In genomic region chr15:60917469-60918130, GRCh38 we compare ENCODE assay signal across 9 cellular contexts.
DNase-seq lines count a peak whose midpoint lies in the region; ATAC-seq, FAIRE-seq and TF ChIP-seq lines count a peak whose summit lies in the region.
"Had no signal": no experiment of that assay in that cellular context is flagged by ENCODE, and none has a peak within 500 bp of the region (broad histone marks: within the 10 kb centered on the region; RNA-seq: fewer than 3 reads in every experiment).

No MANE protein-coding gene starts in this region.

- no peaks in the 10 kb centered on the region for H4K20me1 ChIP-seq in IMR-90 (ENCODE audit: insufficient read depth, low read length)
- H4K20me1 ChIP-seq in H1 (replicated peaks in 1 of 2; ENCODE audit: control insufficient read depth in 1 of 2, insufficient read depth in 2 of 2, low read length in 2 of 2) = no peaks in the 10 kb centered on the region

- no peak overlapping the region for H4K91ac ChIP-seq in IMR-90 (ENCODE audit: insufficient read depth, low read depth, low read length)
- H4K91ac ChIP-seq in H1 (replicated peaks; ENCODE audit: insufficient read length, low read length) = no peak overlapping the region

- peak; percentile 18 for DNase-seq in IMR-90
- no peak for DNase-seq in H1 (ENCODE audit: low read depth in 1 of 2, low spot score in 2 of 2)
- DNase-seq in lung (ENCODE audit: low spot score) = peak; percentile 33
- DNase-seq in GM19239 (ENCODE audit: insufficient read length, low spot score) = no peak
- DNase-seq in NCI-H187 (lab: John Stamatoyannopoulos, UW) = no peak
- DNase-seq in activated naive CD8-positive, alpha-beta T cell treated with anti-CD3 and anti-CD28 coated beads, Interleukin-2, amount 50 U/mL, for 24 hours = no peak

- H3K4ac ChIP-seq in IMR-90 (ENCODE audit: low read depth, low read length) = no peak overlapping the region
- H3K4ac ChIP-seq in H1 (replicated peaks; ENCODE audit: insufficient read length, low read depth, low read length) = no peak overlapping the region

- H2AFZ ChIP-seq in IMR-90 (replicated peaks; ENCODE audit: low read length, poor library complexity) (peak overlapping the region; percentile 52), H1 (ENCODE audit: low read length) (no peak overlapping the region)

- H3K4me1 ChIP-seq in IMR-90 (ENCODE audit: control insufficient read depth, insufficient read depth, low read length) = peaks cover 3% of the 10 kb centered on the region; the same call in 1 of the 2 replicates
- peaks cover 0 to 13% (median 7%) of the 10 kb centered on the region in 4 experiments; a peak in 3 of 7 replicates for H3K4me1 ChIP-seq in H1 (replicated peaks in 1 of 4; ENCODE audit: control insufficient read depth in 3 of 4, insufficient read depth in 4 of 4, low read length in 3 of 4)
- H3K4me1 ChIP-seq in lung (ENCODE audit: control insufficient read depth in 2 of 2, insufficient read depth in 2 of 2, low read length in 2 of 2) = peaks cover under 1 to 4% of the 10 kb centered on the region in 2 donors
- peaks cover 32% of the 10 kb centered on the region for H3K4me1 ChIP-seq in stomach smooth muscle (ENCODE audit: control insufficient read depth, insufficient read depth, low read length)

- no peak overlapping the region for H3K4me2 ChIP-seq in IMR-90 (ENCODE audit: low read depth, low read length)
- no peak overlapping the region for H3K4me2 ChIP-seq in H1 (ENCODE audit: insufficient read depth in 1 of 2, low read depth in 2 of 2, low read length in 2 of 2)

- TF ChIP-seq POLR2A in IMR-90 (IDR thresholded peaks at IDR 0.05; ENCODE audit: low read depth, low read length) (no peak), H1 (IDR thresholded peaks at IDR 0.05; ENCODE audit: control extremely low read depth in 1 of 2, low read depth in 2 of 2, low read length in 2 of 2) (no peak)

- H3K4me1 Mint-ChIP-seq in activated naive CD8-positive, alpha-beta T cell treated with anti-CD3 and anti-CD28 coated beads, Interleukin-2, amount 50 U/mL, for 24 hours = peaks cover 22% of the 10 kb centered on the region

- H3K79me2 ChIP-seq in H1 (ENCODE audit: control insufficient read depth in 1 of 2, insufficient read depth in 2 of 2, low read length in 2 of 2) = no peaks in the 10 kb centered on the region

- no peak overlapping the region for H3K4me3 Mint-ChIP-seq in activated naive CD8-positive, alpha-beta T cell treated with anti-CD3 and anti-CD28 coated beads, Interleukin-2, amount 50 U/mL, for 24 hours

- intact Hi-C loops in IMR-90 (cut with micrococcal nuclease) = loop anchor here (1.0 to 2.0 kb wide), 5 partner anchors 134 to 917 kb away; no protein-coding TSS in a partner anchor

- POLR2A ChIA-PET in IMR-90 (lab: Charles Lee; ENCODE audit: unreplicated experiment) (no interaction called here), H1 (lab: Charles Lee; ENCODE audit: partially characterized antibody) (interaction anchor here (0.9 to 1.5 kb wide), 2 partner anchors 18 to 325 kb away, joined by 3 to 6 read pairs; no protein-coding TSS in a partner anchor)

- 60% methylated on average over 1 of the region's 16 CpGs; no CpG with 5 or more reads in 1 of the 2 experiments for WGBS in IMR-90 (ENCODE audit: extremely low coverage in 2 of 2, insufficient read length in 1 of 2), 2 experiments
- 89% methylated on average over 16 of the region's 16 CpGs; no CpG with 5 or more reads in 1 of the 2 experiments for WGBS in H1 (ENCODE audit: extremely low coverage in 1 of 2, insufficient coverage in 1 of 2, insufficient read length in 1 of 2, insufficient replicate concordance in 2 of 2, low coverage in 1 of 2, low lambda C conversion rate in 2 of 2, missing lambda C conversion rate in 1 of 2), 2 experiments
- 45 to 69% methylated on average over 16 of the region's 16 CpGs for WGBS in lung, 2 donors

- no peak overlapping the region for H2BK12ac ChIP-seq in H1 (ENCODE audit: low read depth, low read length)

- H3K9me3 ChIP-seq in IMR-90 (ENCODE audit: control insufficient read depth, insufficient read depth, low read length) (0 out of 2 replicates have a peak, but pooled peaks cover 2% of the 10 kb centered on the region), H1 (ENCODE audit: insufficient read depth in 2 of 2, low read depth in 1 of 2, low read length in 1 of 2) (no peaks in the 10 kb centered on the region), lung (ENCODE audit: control insufficient read depth in 2 of 2, insufficient read depth in 1 of 2, low read length in 1 of 2) (no peaks in the 10 kb centered on the region), stomach smooth muscle (ENCODE audit: control insufficient read depth in 2 of 2, low read length in 2 of 2) (no peaks in the 10 kb centered on the region)

- BruUV-seq in IMR-90 (replicated peaks; lab: Mats Ljungman, UMichigan) = no TSS peak

- H3K79me1 ChIP-seq in IMR-90 (ENCODE audit: low read depth in 1 of 2, low read length in 2 of 2) = no peaks in the 10 kb centered on the region
- no peaks in the 10 kb centered on the region for H3K79me1 ChIP-seq in H1 (ENCODE audit: low read depth, low read length)

- in situ Hi-C loops in IMR-90 (cut with MboI; ENCODE audit: low sequenced_read_pairs) = loop anchor here (10.0 kb wide), 2 partner anchors 137 to 333 kb away; no protein-coding TSS in a partner anchor

- H3K4me3 ChIP-seq in IMR-90 (ENCODE audit: insufficient read depth, low read depth, low read length) = no peak overlapping the region
- no peak overlapping the region for H3K4me3 ChIP-seq in H1 (ENCODE audit: extremely low read depth in 1 of 4, insufficient read depth in 2 of 4, low read depth in 3 of 4, low read length in 4 of 4)
- H3K4me3 ChIP-seq in lung = no peak overlapping the region
- H3K4me3 ChIP-seq in stomach smooth muscle (ENCODE audit: low read length in 2 of 2) = peak overlapping the region; percentile 14 to 63

- no peak overlapping the region for H3K18ac ChIP-seq in IMR-90 (ENCODE audit: low read depth, low read length)
- H3K18ac ChIP-seq in H1 (ENCODE audit: extremely low read depth, low read length) = no peak overlapping the region

- peak; percentile 48 for FAIRE-seq in H1 (lab: Jason Lieb, UNC)
- no peak for FAIRE-seq in GM19239 (lab: Jason Lieb, UNC)

- no peak overlapping the region for H3K14ac ChIP-seq in IMR-90 (replicated peaks; ENCODE audit: low read depth, low read length)
- H3K14ac ChIP-seq in H1 (ENCODE audit: insufficient read length) = no peak overlapping the region

- ATAC-seq in IMR-90 (ENCODE audit: low read depth) = peak; percentile 43
- no peak for ATAC-seq in lung (ENCODE audit: insufficient read depth, low FRiP score)
- ATAC-seq in activated naive CD8-positive, alpha-beta T cell treated with anti-CD3 and anti-CD28 coated beads, Interleukin-2, amount 50 U/mL, for 24 hours = no peak
- no peak for ATAC-seq in GM19324 (IDR thresholded peaks at IDR 0.05; ENCODE audit: low FRiP score, unreplicated experiment)

- 0 out of 2 replicates have a peak overlapping the region, but pooled peaks have one; percentile 6 for H2AK5ac ChIP-seq in IMR-90 (ENCODE audit: low read depth, low read length)
- H2AK5ac ChIP-seq in H1 (ENCODE audit: low read depth, low read length) = no peak overlapping the region

- H3K23ac ChIP-seq in IMR-90 (ENCODE audit: low read depth, low read length) (no peak overlapping the region), H1 (ENCODE audit: insufficient read length) (no peak overlapping the region)

- H4K8ac ChIP-seq in IMR-90 (ENCODE audit: low read depth in 2 of 2, low read length in 2 of 2) (no peak overlapping the region), H1 (ENCODE audit: extremely low read depth, insufficient read depth, low read length) (no peak overlapping the region)

- CTCF ChIA-PET in IMR-90 (lab: Yijun Ruan, JAX) = interaction anchor here (0.7 to 2.4 kb wide), 17 partner anchors 9 to 427 kb away, joined by 3 to 21 read pairs (median 4); no protein-coding TSS in a partner anchor
- CTCF ChIA-PET in H1 (lab: Charles Lee; ENCODE audit: partially characterized antibody) = interaction anchor here (0.6 to 5.5 kb wide), 66 partner anchors 9 to 1227 kb away, joined by 3 to 51 read pairs (median 4); no protein-coding TSS in a partner anchor

- no peaks in the 10 kb centered on the region for H3K27me3 Mint-ChIP-seq in activated naive CD8-positive, alpha-beta T cell treated with anti-CD3 and anti-CD28 coated beads, Interleukin-2, amount 50 U/mL, for 24 hours

- no peaks in the 10 kb centered on the region for H3K23me2 ChIP-seq in H1 (ENCODE audit: low read depth, low read length)

- TF ChIP-seq EP300 in H1 (IDR thresholded peaks at IDR 0.05; ENCODE audit: borderline replicate concordance in 1 of 2, low read depth in 2 of 2, low read length in 2 of 2) = no peak

- no peak overlapping the region for H2BK20ac ChIP-seq in IMR-90 (ENCODE audit: low read depth, low read length)
- no peak overlapping the region for H2BK20ac ChIP-seq in H1 (ENCODE audit: low read length)

- H3K9me3 Mint-ChIP-seq in activated naive CD8-positive, alpha-beta T cell treated with anti-CD3 and anti-CD28 coated beads, Interleukin-2, amount 50 U/mL, for 24 hours = no peaks in the 10 kb centered on the region
- H3K9me3 Mint-ChIP-seq: activated T-cell treated with anti-CD3 and anti-CD28 coated beads, Interleukin-2, amount 50 U/mL, for 72 hours had no signal

- H3K9ac ChIP-seq in IMR-90 (ENCODE audit: low read depth, low read length) (no peak overlapping the region), H1 (replicated peaks in 1 of 4; ENCODE audit: extremely low read depth in 1 of 4, low read depth in 3 of 4, low read length in 3 of 4) (no peak overlapping the region; a peak in 1 of 7 replicates), stomach smooth muscle (ENCODE audit: low read length in 2 of 2) (peak overlapping the region; percentile 36 to 69)

- TF ChIP-seq CTCF in IMR-90 (conservative IDR thresholded peaks at IDR 0.05; ENCODE audit: low read depth, low read length) = no peak
- TF ChIP-seq CTCF in H1 (IDR thresholded peaks at IDR 0.05; ENCODE audit: control extremely low read depth in 1 of 3, insufficient read depth in 1 of 3, low read depth in 1 of 3, low read length in 3 of 3) = no peak
- no peak for TF ChIP-seq CTCF in lung (IDR thresholded peaks at IDR 0.05; ENCODE audit: control extremely low read depth, extremely low read depth)

- H4K5ac ChIP-seq in IMR-90 (ENCODE audit: low read depth, low read length) (no peak overlapping the region), H1 (ENCODE audit: insufficient read length, low read depth, low read length) (no peak overlapping the region)

- H2AK9ac ChIP-seq in IMR-90 (replicated peaks; ENCODE audit: low read depth, low read length, poor library complexity) = no peak overlapping the region

- H3K27me3 ChIP-seq in IMR-90 (ENCODE audit: control insufficient read depth, insufficient read depth, low read length) = peaks cover 2% of the 10 kb centered on the region; the same call in 1 of the 2 replicates
- no peaks in the 10 kb centered on the region for H3K27me3 ChIP-seq in H1 (replicated peaks in 1 of 4; ENCODE audit: control insufficient read depth in 3 of 4, extremely low read depth in 1 of 4, insufficient read depth in 3 of 4, low read length in 3 of 4)
- H3K27me3 ChIP-seq in lung (ENCODE audit: control insufficient read depth, insufficient read depth) = no peaks in the 10 kb centered on the region
- H3K27me3 ChIP-seq in stomach smooth muscle (ENCODE audit: control insufficient read depth in 1 of 2, insufficient read depth in 2 of 2, low read length in 2 of 2) = no peaks in the 10 kb centered on the region

- no peaks in the 10 kb centered on the region for H3K36me3 Mint-ChIP-seq in activated naive CD8-positive, alpha-beta T cell treated with anti-CD3 and anti-CD28 coated beads, Interleukin-2, amount 50 U/mL, for 24 hours (ENCODE audit: low read depth)

- no peaks in the 10 kb centered on the region for H3K9me1 ChIP-seq in IMR-90 (ENCODE audit: insufficient read depth, low read length)

- H3K56ac ChIP-seq in IMR-90 (ENCODE audit: extremely low read depth, insufficient read depth, low read length) (no peak overlapping the region), H1 (replicated peaks; ENCODE audit: insufficient read length, low read depth, low read length) (no peak overlapping the region)

- no peaks in the 10 kb centered on the region for H3K36me3 ChIP-seq in IMR-90 (ENCODE audit: control insufficient read depth, insufficient read depth, low read length)
- H3K36me3 ChIP-seq in H1 (ENCODE audit: control insufficient read depth in 2 of 4, insufficient read depth in 4 of 4, low read length in 3 of 4) = no peaks in the 10 kb centered on the region
- H3K36me3 ChIP-seq in lung (ENCODE audit: control insufficient read depth in 2 of 2, insufficient read depth in 2 of 2, low read length in 2 of 2) = no peaks in the 10 kb centered on the region
- H3K36me3 ChIP-seq in stomach smooth muscle (ENCODE audit: control insufficient read depth in 2 of 2, insufficient read depth in 2 of 2, low read length in 2 of 2) = no peaks in the 10 kb centered on the region

- H2BK120ac ChIP-seq in IMR-90 (ENCODE audit: low read depth, low read length) (no peak overlapping the region), H1 (replicated peaks; ENCODE audit: low read depth, low read length) (no peak overlapping the region)

- no peak overlapping the region for H3K27ac ChIP-seq in IMR-90 (ENCODE audit: insufficient read depth, low read length)
- no peak overlapping the region for H3K27ac ChIP-seq in H1 (ENCODE audit: low read depth, low read length)
- peak overlapping the region in 1 of 2 donors; percentile 76 for H3K27ac ChIP-seq in lung (ENCODE audit: low read depth in 1 of 2, low read length in 1 of 2)
- peak overlapping the region; percentile 88 for H3K27ac ChIP-seq in stomach smooth muscle (ENCODE audit: low read length)

- TF ChIP-seq RAD21 in IMR-90 (IDR thresholded peaks at IDR 0.05; ENCODE audit: low read length) = no peak
- TF ChIP-seq RAD21 in H1 (IDR thresholded peaks at IDR 0.05 in 1 of 2, conservative IDR thresholded peaks at IDR 0.05 in 1 of 2; ENCODE audit: low read depth in 2 of 2, low read length in 2 of 2) = no peak

- no peak overlapping the region for H3K27ac Mint-ChIP-seq in activated naive CD8-positive, alpha-beta T cell treated with anti-CD3 and anti-CD28 coated beads, Interleukin-2, amount 50 U/mL, for 24 hours
- H3K27ac Mint-ChIP-seq: activated T-cell treated with anti-CD3 and anti-CD28 coated beads, Interleukin-2, amount 50 U/mL, for 72 hours had no signal

- H2BK5ac ChIP-seq in IMR-90 (ENCODE audit: low read depth, low read length, poor library complexity, severe bottlenecking) (no peak overlapping the region), H1 (ENCODE audit: low read depth, low read length) (no peak overlapping the region)

- H2BK15ac ChIP-seq in IMR-90 (ENCODE audit: low read depth, low read length) = no peak overlapping the region; the same call in 2 of the 3 replicates
- H2BK15ac ChIP-seq in H1 (ENCODE audit: low read length) = no peak overlapping the region

- dilution Hi-C loops in IMR-90 (cut with HindIII; ENCODE audit: low sequenced_read_pairs, unreplicated experiment) = no loop called here

Comparison
In these comparisons a context has a peak if more than half of its experiments do, and no peak if none do; other contexts are left out.
1. DNase-seq: peak in IMR-90 (single experiment) and lung (single experiment); none in H1 (0 of 2), GM19239 (single experiment), NCI-H187 (0 of 2) and activated naive CD8-positive, alpha-beta T cell treated with anti-CD3 and anti-CD28 coated beads, Interleukin-2, amount 50 U/mL, for 24 hours (single experiment).
2. H3K4me3 ChIP-seq: peak in stomach smooth muscle (2 of 2); none in IMR-90 (single experiment), H1 (0 of 4) and lung (single experiment).
3. H3K9ac ChIP-seq: peak in stomach smooth muscle (2 of 2); none in IMR-90 (single experiment) and H1 (0 of 4).